24 cellular contexts compared by ENCODE assay signal in the genomic region with DNA sequence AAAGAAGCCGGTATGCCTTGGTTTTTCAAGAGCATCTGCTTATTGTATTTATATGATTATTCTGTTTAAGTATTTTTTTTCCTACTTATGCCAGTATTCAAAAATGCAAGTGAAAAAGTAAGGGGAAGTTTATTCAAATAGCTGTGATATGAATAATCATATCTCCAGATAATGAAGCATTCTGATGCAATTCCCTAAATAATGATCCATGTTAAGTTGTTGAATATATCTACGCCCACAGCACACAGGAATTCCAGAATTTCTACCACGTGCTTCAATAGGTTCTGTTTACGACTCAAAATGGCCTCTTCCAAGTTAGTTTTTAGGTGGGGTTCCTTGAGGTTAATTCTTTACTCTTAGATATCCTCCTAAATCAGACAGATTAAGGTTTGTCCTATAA.
DNase-seq lines count a peak whose midpoint lies in the region; ATAC-seq and TF ChIP-seq lines count a peak whose summit lies in the region.
"Had no signal": no experiment of that assay in that cellular context is flagged by ENCODE, and none has a peak within 500 bp of the region (broad histone marks: within the 10 kb centered on the region; RNA-seq: fewer than 3 reads in every experiment).

No MANE protein-coding gene starts in this region.

- H3K9me3 ChIP-seq in Peyer's patch (no peaks in the 10 kb centered on the region), esophagus muscularis mucosa (no peaks in the 10 kb centered on the region)
- H3K9me3 ChIP-seq: BLaER1, Caco-2, HAP-1 had no signal

- DNase-seq in NB4 (ENCODE audit: low read depth) (no peak), cerebellar cortex (ENCODE audit: low spot score) (peak; percentile 23), Peyer's patch (no peak), esophagus muscularis mucosa (ENCODE audit: extremely low spot score) (no peak)
- no peak for DNase-seq in activated CD8-positive, alpha-beta memory T cell treated with anti-CD3 and anti-CD28 coated beads for 24 hours
- DNase-seq: ACHN; Caco-2; CD4-positive, alpha-beta memory T cell; DMS 273 treated with DMSO at 0.1 percent for 48 hours; DMS79 treated with DMSO at 0.1 percent for 48 hours; KBM-7; MM.1S; NCI-H1092 treated with DMSO at 0.1 percent for 48 hours; NCI-H1436 treated with DMSO at 0.1 percent for 48 hours; NCI-H1930; NCI-H510A treated with DMSO at 0.1 percent for 48 hours; NCI-H774 had no signal

- H3K36me3 ChIP-seq in Peyer's patch (no peaks in the 10 kb centered on the region), esophagus muscularis mucosa (no peaks in the 10 kb centered on the region)
- H3K36me3 ChIP-seq: BLaER1 had no signal

- TF ChIP-seq CTCF in NB4 (IDR thresholded peaks at IDR 0.05; ENCODE audit: low read depth, low read length) (no peak), nephron (IDR thresholded peaks at IDR 0.05; ENCODE audit: unreplicated experiment in 3 of 3) (no peak), Peyer's patch (IDR thresholded peaks at IDR 0.05) (no peak), esophagus muscularis mucosa (IDR thresholded peaks at IDR 0.05) (no peak)

- TF ChIP-seq POLR2A in NB4 (IDR thresholded peaks at IDR 0.05; ENCODE audit: extremely low read depth, insufficient read length) (no peak), Peyer's patch (IDR thresholded peaks at IDR 0.05) (no peak), esophagus muscularis mucosa (IDR thresholded peaks at IDR 0.05; ENCODE audit: low read depth) (no peak)

- intact Hi-C loops in esophagus muscularis mucosa (cut with DNase I): no loop called here

- H3K4me1 ChIP-seq in Peyer's patch: no peaks in the 10 kb centered on the region
- peaks cover 0 to 5% (median 2%) of the 10 kb centered on the region in 4 donors for H3K4me1 ChIP-seq in esophagus muscularis mucosa

- H3K4me3 ChIP-seq in NB4 (ENCODE audit: low read depth, low read length) (peak overlapping the region; percentile 60), Peyer's patch (no peak overlapping the region), esophagus muscularis mucosa (no peak overlapping the region)
- H3K4me3 ChIP-seq: BLaER1, GM23338, HAP-1 had no signal

- 84% methylated on average over 4 of the region's 4 CpGs for whole genome bisulfite sequencing in esophagus muscularis mucosa

- H3K27ac Mint-ChIP-seq in nephron: peak overlapping the region; percentile 60 to 91 (median 81)
- H3K27ac Mint-ChIP-seq: CD4-positive, alpha-beta memory T cell; GM23338 had no signal

- H3K4me1 Mint-ChIP-seq in nephron: peaks cover 46% of the 10 kb centered on the region
- H3K4me1 Mint-ChIP-seq: CD4-positive, alpha-beta memory T cell; GM23338 had no signal

- H3K9me3 Mint-ChIP-seq in nephron: peaks cover 17% of the 10 kb centered on the region
- H3K9me3 Mint-ChIP-seq: GM23338 had no signal

- no peak for TF ChIP-seq EP300 in esophagus muscularis mucosa (IDR thresholded peaks at IDR 0.05)

- H3K36me3 Mint-ChIP-seq in nephron (ENCODE audit: low read depth): peaks cover 28% of the 10 kb centered on the region
- H3K36me3 Mint-ChIP-seq: CD4-positive, alpha-beta memory T cell had no signal

- H3K4me3 Mint-ChIP-seq in nephron: peak overlapping the region in 2 of 3 experiments; percentile 13 to 26
- H3K4me3 Mint-ChIP-seq: CD4-positive, alpha-beta memory T cell; GM23338 had no signal

- H3K27me3 ChIP-seq in Peyer's patch: no peaks in the 10 kb centered on the region
- no peaks in the 10 kb centered on the region for H3K27me3 ChIP-seq in esophagus muscularis mucosa
- H3K27me3 ChIP-seq: BLaER1 had no signal

- H3K27ac ChIP-seq in Peyer's patch: no peak overlapping the region
- H3K27ac ChIP-seq in esophagus muscularis mucosa (replicated peaks in 1 of 4): no peak overlapping the region
- H3K27ac ChIP-seq: BLaER1, HL-60 had no signal

- no peak for ATAC-seq in GM21528 (IDR thresholded peaks at IDR 0.05; ENCODE audit: low FRiP score, unreplicated experiment)
- ATAC-seq: GM23338, HepG2 had no signal

- no peaks in the 10 kb centered on the region for H3K27me3 Mint-ChIP-seq in nephron (ENCODE audit: low read depth)
- H3K27me3 Mint-ChIP-seq: CD4-positive, alpha-beta memory T cell had no signal
